ENCODE assay signal across 25 cellular contexts in genomic region chr3:31371464-31371863, GRCh38.
DNase-seq lines count a peak whose midpoint lies in the region; ATAC-seq and TF ChIP-seq lines count a peak whose summit lies in the region.
"Had no signal": no experiment of that assay in that cellular context is flagged by ENCODE, and none has a peak within 500 bp of the region (broad histone marks: within the 10 kb centered on the region; RNA-seq: fewer than 3 reads in every experiment).

No MANE protein-coding gene starts in this region.

- TF ChIP-seq CTCF in right atrium auricular region (IDR thresholded peaks at IDR 0.05) (no peak), stomach (IDR thresholded peaks at IDR 0.05) (no peak), RWPE1 (conservative IDR thresholded peaks at IDR 0.05; ENCODE audit: low read depth) (no peak)

- H3K4me3 ChIP-seq in right atrium auricular region (no peak overlapping the region), right cardiac atrium (ENCODE audit: low read length) (no peak overlapping the region), stomach (no peak overlapping the region)

- H3K36me3 ChIP-seq in right atrium auricular region (no peaks in the 10 kb centered on the region), stomach (no peaks in the 10 kb centered on the region)

- H3K4me3 Mint-ChIP-seq in stimulated activated naive B cell treated with anti-CD40 and anti-IgM and Interleukin-4, amounts not matched to agents 10 μg/mL and 1 μg/mL and 100 μg/mL, for 72 hours, result no peak overlapping the region
- H3K4me3 Mint-ChIP-seq: B cell; CD8-positive, alpha-beta T cell; IgD-negative memory B cell had no signal

- CTCF ChIA-PET in RWPE1 (lab: Yijun Ruan, JAX), result interaction anchor here (0.6 kb wide), 1 partner anchor 840 kb away, joined by 4 read pairs; no protein-coding TSS in a partner anchor

- H3K9me3 Mint-ChIP-seq in stimulated activated naive B cell treated with anti-CD40 and anti-IgM and Interleukin-4, amounts not matched to agents 10 μg/mL and 1 μg/mL and 100 μg/mL, for 72 hours, result no peaks in the 10 kb centered on the region
- H3K9me3 Mint-ChIP-seq: CD8-positive, alpha-beta T cell; IgD-negative memory B cell had no signal

- H3K27me3 ChIP-seq in right atrium auricular region, result no peaks in the 10 kb centered on the region
- H3K27me3 ChIP-seq in right cardiac atrium (ENCODE audit: control insufficient read depth, insufficient read depth), result no peaks in the 10 kb centered on the region
- H3K27me3 ChIP-seq in stomach, result no peaks in the 10 kb centered on the region

- TF ChIP-seq EP300 in stomach (IDR thresholded peaks at IDR 0.05), result no peak

- H3K27ac ChIP-seq in right atrium auricular region, result no peak overlapping the region
- H3K27ac ChIP-seq in right cardiac atrium (ENCODE audit: low read length), result no peak overlapping the region
- H3K27ac ChIP-seq in stomach, result peak overlapping the region in 4 of 5 donors; percentile 45 to 57 (median 48)
- H3K27ac ChIP-seq in RWPE1, result no peak overlapping the region
- H3K27ac ChIP-seq: 22Rv1, C4-2B, KMS-11 had no signal

- H3K4me1 ChIP-seq in right atrium auricular region (peaks cover 0 to 4% of the 10 kb centered on the region in 2 donors), right cardiac atrium (ENCODE audit: control insufficient read depth, insufficient read depth, low read length) (no peaks in the 10 kb centered on the region), stomach (peaks cover 8 to 22% (median 10%) of the 10 kb centered on the region in 4 donors)

- no peak overlapping the region for H3K27ac Mint-ChIP-seq in stimulated activated naive B cell treated with anti-CD40 and anti-IgM and Interleukin-4, amounts not matched to agents 10 μg/mL and 1 μg/mL and 100 μg/mL, for 72 hours
- H3K27ac Mint-ChIP-seq: B cell; CD8-positive, alpha-beta T cell; IgD-negative memory B cell had no signal

- H3K4me1 Mint-ChIP-seq in stimulated activated naive B cell treated with anti-CD40 and anti-IgM and Interleukin-4, amounts not matched to agents 10 μg/mL and 1 μg/mL and 100 μg/mL, for 72 hours, result no peaks in the 10 kb centered on the region
- H3K4me1 Mint-ChIP-seq: B cell, IgD-negative memory B cell had no signal

- intact Hi-C loops in Right ventricle myocardium inferior (cut with DNase I) (no loop called here), right cardiac atrium (cut with DNase I) (no loop called here), stomach (cut with DNase I; ENCODE audit: low total_unique reads) (no loop called here)

- no peaks in the 10 kb centered on the region for H3K9me3 ChIP-seq in right atrium auricular region
- H3K9me3 ChIP-seq in right cardiac atrium (ENCODE audit: control insufficient read depth, low read length), result no peaks in the 10 kb centered on the region
- no peaks in the 10 kb centered on the region for H3K9me3 ChIP-seq in stomach

- POLR2A ChIA-PET in RWPE1 (lab: Yijun Ruan, JAX; ENCODE audit: low non-redundant PET), result no interaction called here

- no peak for TF ChIP-seq POLR2A in stomach (IDR thresholded peaks at IDR 0.05)

- H3K27me3 Mint-ChIP-seq in stimulated activated naive B cell treated with anti-CD40 and anti-IgM and Interleukin-4, amounts not matched to agents 10 μg/mL and 1 μg/mL and 100 μg/mL, for 72 hours, result no peaks in the 10 kb centered on the region
- H3K27me3 Mint-ChIP-seq: B cell had no signal

- WGBS in right cardiac atrium, result 53% methylated on average over 2 of the region's 2 CpGs
- WGBS in stomach, 5 donors, result 52 to 72% (median 57%) methylated on average over 2 of the region's 2 CpGs

- DNase-seq in Right ventricle myocardium inferior (ENCODE audit: missing footprints), result no peak
- no peak for DNase-seq in right atrium auricular region (ENCODE audit: low spot score)
- DNase-seq in astrocyte of the hippocampus (ENCODE audit: low read depth, low spot score), result peak; percentile 35
- no peak for DNase-seq in right cardiac atrium
- no peak for DNase-seq in stomach
- no peak for DNase-seq in RWPE1 (ENCODE audit: low spot score)
- DNase-seq in stimulated activated naive B cell treated with anti-CD40 and anti-IgM and Interleukin-4, amounts not matched to agents 10 μg/mL and 1 μg/mL and 100 μg/mL, for 72 hours, result no peak
- DNase-seq: CD8-positive, alpha-beta T cell; DMS 273 treated with DMSO at 0.1 percent for 48 hours; DMS79 treated with DMSO at 0.1 percent for 48 hours; MM.1S; NCI-H1048; NCI-H1417; NCI-H1694; NCI-H2029 treated with DMSO at 0.1 percent for 48 hours; NCI-H446 treated with DMSO at 0.1 percent for 48 hours; NCI-H526; NK-92 treated with Interleukin-12 subunit alpha and Interleukin-12 subunit beta, amount 100 ng/mL, for 24 hours; SHP77 treated with DMSO at 0.1 percent for 48 hours had no signal

- H3K36me3 Mint-ChIP-seq in stimulated activated naive B cell treated with anti-CD40 and anti-IgM and Interleukin-4, amounts not matched to agents 10 μg/mL and 1 μg/mL and 100 μg/mL, for 72 hours, result no peaks in the 10 kb centered on the region
- H3K36me3 Mint-ChIP-seq: CD8-positive, alpha-beta T cell; IgD-negative memory B cell had no signal

- ATAC-seq in Right ventricle myocardium inferior (peak; percentile 71), right cardiac atrium (peak; percentile 58 to 77)
- ATAC-seq in stimulated activated naive B cell treated with anti-CD40 and anti-IgM and Interleukin-4, amounts not matched to agents 10 μg/mL and 1 μg/mL and 100 μg/mL, for 72 hours (replicated peaks), result no peak
- ATAC-seq: CD8-positive, alpha-beta T cell; HCT116 had no signal

Comparison
In these comparisons a context has a peak if more than half of its experiments do, and no peak if none do; other contexts are left out.
1. ATAC-seq: peak in Right ventricle myocardium inferior (single experiment) and right cardiac atrium (2 of 2); none in stimulated activated naive B cell treated with anti-CD40 and anti-IgM and Interleukin-4, amounts not matched to agents 10 μg/mL and 1 μg/mL and 100 μg/mL, for 72 hours (0 of 2).
2. H3K27ac ChIP-seq: peak in stomach (4 of 5); none in right atrium auricular region (0 of 2), right cardiac atrium (single experiment) and RWPE1 (single experiment).